In genomic region chr12:60173213-60174170, GRCh38 we compare ENCODE assay signal across 23 cellular contexts.
DNase-seq lines count a peak whose midpoint lies in the region; ATAC-seq and TF ChIP-seq lines count a peak whose summit lies in the region.
"Had no signal": no experiment of that assay in that cellular context is flagged by ENCODE, and none has a peak within 500 bp of the region (broad histone marks: within the 10 kb centered on the region; RNA-seq: fewer than 3 reads in every experiment).

No MANE protein-coding gene starts in this region.

- H3K36me3 ChIP-seq in Peyer's patch: no peaks in the 10 kb centered on the region
- H3K36me3 ChIP-seq: suprapubic skin had no signal

- H3K4me1 Mint-ChIP-seq in nephron progenitor cell: peaks cover 29% of the 10 kb centered on the region
- H3K4me1 Mint-ChIP-seq: activated naive CD8-positive, alpha-beta T cell treated with anti-CD3 and anti-CD28 coated beads, Interleukin-2, amount 10 ng/mL, durations not matched to agents 7 days and 5 days; activated T-helper 17 cell treated with anti-CD3 and anti-CD28 coated beads, Interleukin-2, amount 50 U/mL, for 72 hours; nephron had no signal

- no peaks in the 10 kb centered on the region for H3K9me3 ChIP-seq in Peyer's patch
- H3K9me3 ChIP-seq: Caco-2, suprapubic skin had no signal

- no peaks in the 10 kb centered on the region for H3K4me1 ChIP-seq in Peyer's patch
- H3K4me1 ChIP-seq: suprapubic skin had no signal

- peak overlapping the region; percentile 36 for H3K27ac Mint-ChIP-seq in nephron progenitor cell
- H3K27ac Mint-ChIP-seq: activated naive CD8-positive, alpha-beta T cell treated with anti-CD3 and anti-CD28 coated beads, Interleukin-2, amount 10 ng/mL, durations not matched to agents 7 days and 5 days; activated T-helper 17 cell treated with anti-CD3 and anti-CD28 coated beads, Interleukin-2, amount 50 U/mL, for 72 hours; brain; nephron; T-helper 2 cell treated with Interferon-gamma antibody and Interleukin-4, amounts not matched to agents 5 μg/mL and 100 μg/mL, for 36 hours had no signal

- no peaks in the 10 kb centered on the region for H3K36me3 Mint-ChIP-seq in nephron progenitor cell (ENCODE audit: low read depth)
- H3K36me3 Mint-ChIP-seq: activated naive CD8-positive, alpha-beta T cell treated with anti-CD3 and anti-CD28 coated beads, Interleukin-2, amount 10 ng/mL, durations not matched to agents 7 days and 5 days; brain had no signal

- H3K27me3 Mint-ChIP-seq in nephron progenitor cell (ENCODE audit: low read depth, poor library complexity): peaks cover 4% of the 10 kb centered on the region
- H3K27me3 Mint-ChIP-seq: activated naive CD8-positive, alpha-beta T cell treated with anti-CD3 and anti-CD28 coated beads, Interleukin-2, amount 10 ng/mL, durations not matched to agents 7 days and 5 days; activated T-helper 17 cell treated with anti-CD3 and anti-CD28 coated beads, Interleukin-2, amount 50 U/mL, for 72 hours had no signal

- ATAC-seq in GM21717 (IDR thresholded peaks at IDR 0.05; ENCODE audit: unreplicated experiment) (no peak), GM18907 (IDR thresholded peaks at IDR 0.05; ENCODE audit: unreplicated experiment) (no peak)
- ATAC-seq: activated T-helper 17 cell treated with anti-CD3 and anti-CD28 coated beads, Interleukin-2, amount 50 U/mL, for 72 hours had no signal

- H3K4me3 Mint-ChIP-seq in nephron progenitor cell: no peak overlapping the region
- H3K4me3 Mint-ChIP-seq: activated naive CD8-positive, alpha-beta T cell treated with anti-CD3 and anti-CD28 coated beads, Interleukin-2, amount 10 ng/mL, durations not matched to agents 7 days and 5 days; activated T-helper 17 cell treated with anti-CD3 and anti-CD28 coated beads, Interleukin-2, amount 50 U/mL, for 72 hours; brain; HFFc6; nephron; T-helper 2 cell treated with Interferon-gamma antibody and Interleukin-4, amounts not matched to agents 5 μg/mL and 100 μg/mL, for 36 hours had no signal

- H3K4me3 ChIP-seq in HL-60 (replicated peaks; ENCODE audit: insufficient read depth, low read length) (no peak overlapping the region), Peyer's patch (no peak overlapping the region)
- H3K4me3 ChIP-seq: coronary artery, suprapubic skin had no signal

- DNase-seq in HL-60 (ENCODE audit: low read depth in 1 of 2, low spot score in 1 of 2) (peak; percentile 55 to 65), NCI-H146 treated with DMSO at 0.1 percent for 48 hours (lab: John Stamatoyannopoulos, UW; ENCODE audit: unreplicated experiment) (peak; percentile 6), RPMI7951 (ENCODE audit: low read depth) (peak; percentile 30), nephron progenitor cell (no peak), Peyer's patch (no peak)
- DNase-seq in activated CD4-positive, alpha-beta T cell treated with anti-CD3 and anti-CD28 coated beads for 48 hours: no peak
- DNase-seq: activated CD8-positive, alpha-beta memory T cell treated with anti-CD3 and anti-CD28 coated beads for 24 hours; activated naive CD8-positive, alpha-beta T cell treated with anti-CD3 and anti-CD28 coated beads, Interleukin-2, amount 10 ng/mL, durations not matched to agents 7 days and 5 days; AML-193; Caco-2; NCI-H2081; NK-92 treated with Interleukin-12 subunit alpha and Interleukin-12 subunit beta, amount 100 ng/mL, for 24 hours; SHP77 treated with DMSO at 0.1 percent for 48 hours; stimulated activated CD4-positive, alpha-beta T cell treated with anti-CD3 and anti-CD28 coated beads, Interleukin-12 subunit alpha, Interleukin-12 subunit beta, amount 100 ng/mL, for 4 hours had no signal

- TF ChIP-seq CTCF in HL-60 (IDR thresholded peaks at IDR 0.05; ENCODE audit: insufficient read depth, low read length): no peak
- TF ChIP-seq CTCF in nephron progenitor cell (IDR thresholded peaks at IDR 0.05): no peak
- no peak for TF ChIP-seq CTCF in Peyer's patch (IDR thresholded peaks at IDR 0.05)

- no peak for TF ChIP-seq POLR2A in Peyer's patch (IDR thresholded peaks at IDR 0.05)

- no peaks in the 10 kb centered on the region for H3K27me3 ChIP-seq in HL-60 (ENCODE audit: insufficient read depth, poor library complexity, severe bottlenecking)
- no peaks in the 10 kb centered on the region for H3K27me3 ChIP-seq in Peyer's patch
- H3K27me3 ChIP-seq: suprapubic skin had no signal

- H3K27ac ChIP-seq in HL-60 (replicated peaks) (no peak overlapping the region), Peyer's patch (no peak overlapping the region)
- H3K27ac ChIP-seq: coronary artery, suprapubic skin had no signal

- no peaks in the 10 kb centered on the region for H3K9me3 Mint-ChIP-seq in nephron progenitor cell
- H3K9me3 Mint-ChIP-seq: activated naive CD8-positive, alpha-beta T cell treated with anti-CD3 and anti-CD28 coated beads, Interleukin-2, amount 10 ng/mL, durations not matched to agents 7 days and 5 days; activated T-helper 17 cell treated with anti-CD3 and anti-CD28 coated beads, Interleukin-2, amount 50 U/mL, for 72 hours; brain; HFFc6; nephron; T-helper 2 cell treated with Interferon-gamma antibody and Interleukin-4, amounts not matched to agents 5 μg/mL and 100 μg/mL, for 36 hours had no signal

Comparison
In these comparisons a context has a peak if more than half of its experiments do, and no peak if none do; other contexts are left out.
1. DNase-seq: peak in HL-60 (2 of 2), NCI-H146 treated with DMSO at 0.1 percent for 48 hours (single experiment) and RPMI7951 (single experiment); none in nephron progenitor cell (single experiment), activated CD4-positive, alpha-beta T cell treated with anti-CD3 and anti-CD28 coated beads for 48 hours (single experiment) and Peyer's patch (0 of 3).